Comparison of ENCODE assay signal across 8 cellular contexts in genomic region chr1:225815090-225815489, GRCh38. TPM values are rescaled to one million over a fixed set of nuclear protein-coding genes. Genes with fewer than 3 reads are reported as not detected.
DNase-seq lines count a peak whose midpoint lies in the region; ATAC-seq, FAIRE-seq and TF ChIP-seq lines count a peak whose summit lies in the region.
"Not testable (repeated sequence)": the region's sequence is repeated elsewhere in the genome, so short reads cannot be mapped to it uniquely, and the experiment has no call there.

No MANE protein-coding gene starts in this region.

- not testable (repeated sequence) for TF ChIP-seq CTCF in A549 (IDR thresholded peaks at IDR 0.05); ascending aorta (IDR thresholded peaks at IDR 0.05); esophagus muscularis mucosa (IDR thresholded peaks at IDR 0.05); lower lobe of right lung (IDR thresholded peaks at IDR 0.05); parathyroid adenoma (IDR thresholded peaks at IDR 0.05); stomach (IDR thresholded peaks at IDR 0.05); transverse colon (IDR thresholded peaks at IDR 0.05)

- peak overlapping the region; percentile 93 to 99; a peak in 5 of 6 replicates for H3K27ac ChIP-seq in A549
- peak overlapping the region; percentile 89 to 90 for H3K27ac ChIP-seq in ascending aorta
- peak overlapping the region; percentile 84 to 89 (median 87) for H3K27ac ChIP-seq in esophagus muscularis mucosa (replicated peaks in 1 of 4)
- H3K27ac ChIP-seq in right cardiac atrium (ENCODE audit: low read length) = peak overlapping the region; percentile 94
- H3K27ac ChIP-seq in lower lobe of right lung = peak overlapping the region; percentile 90
- peak overlapping the region; percentile 54 for H3K27ac ChIP-seq in parathyroid adenoma
- peak overlapping the region in 4 of 5 donors; percentile 64 to 96 (median 93) for H3K27ac ChIP-seq in stomach
- peak overlapping the region; percentile 87 to 95 (median 91) for H3K27ac ChIP-seq in transverse colon

- H3K4me3 ChIP-seq in A549; ascending aorta; esophagus muscularis mucosa; right cardiac atrium (ENCODE audit: low read length); lower lobe of right lung; parathyroid adenoma (ENCODE audit: low read depth, low read length); stomach; transverse colon: not testable (repeated sequence)

- DNase-seq in A549 (ENCODE audit: low read depth in 1 of 2, low spot score in 1 of 2); ascending aorta (ENCODE audit: low spot score in 2 of 2); esophagus muscularis mucosa (ENCODE audit: extremely low spot score); right cardiac atrium; lower lobe of right lung; stomach; transverse colon: not testable (repeated sequence)

- not testable (repeated sequence) for H3K9me3 ChIP-seq in A549; ascending aorta; esophagus muscularis mucosa; right cardiac atrium (ENCODE audit: control insufficient read depth, low read length); lower lobe of right lung; parathyroid adenoma (ENCODE audit: control insufficient read depth, low read length); stomach; transverse colon

- not testable (repeated sequence) for TF ChIP-seq RAD21 in A549 (conservative IDR thresholded peaks at IDR 0.05 in 1 of 2, IDR thresholded peaks at IDR 0.05 in 1 of 2)

- H3K27me3 ChIP-seq in ascending aorta; esophagus muscularis mucosa; right cardiac atrium (ENCODE audit: control insufficient read depth, insufficient read depth); lower lobe of right lung (ENCODE audit: low read depth); parathyroid adenoma (ENCODE audit: control insufficient read depth, insufficient read depth, low read length); stomach; transverse colon: not testable (repeated sequence)

- FAIRE-seq in A549 (lab: Jason Lieb, UNC) = not testable (repeated sequence)

- H3K79me2 ChIP-seq in parathyroid adenoma = not testable (repeated sequence)

- CTCF ChIA-PET in A549 (lab: Yijun Ruan, JAX) = interaction anchor here (0.6 to 7.6 kb wide), 5 partner anchors 13 to 337 kb away, joined by 3 to 77 read pairs (median 5); partner anchors contain the start of gene SRP9

- not testable (repeated sequence) for TF ChIP-seq EP300 in A549 (IDR thresholded peaks at IDR 0.05); esophagus muscularis mucosa (IDR thresholded peaks at IDR 0.05); stomach (IDR thresholded peaks at IDR 0.05); transverse colon (IDR thresholded peaks at IDR 0.05; ENCODE audit: low read depth)

- H2AFZ ChIP-seq in parathyroid adenoma = not testable (repeated sequence)

- ATAC-seq in A549, right cardiac atrium, lower lobe of right lung: not testable (repeated sequence)

- POLR2A ChIA-PET in A549 (lab: Yijun Ruan, JAX) = interaction anchor here (1.3 kb wide), 1 partner anchor 29 kb away, joined by 3 read pairs; no protein-coding TSS in a partner anchor

- H3K4me1 ChIP-seq in A549 = peaks cover 85% of the 10 kb centered on the region
- H3K4me1 ChIP-seq in ascending aorta = peaks cover 41 to 67% of the 10 kb centered on the region in 2 donors
- peaks cover 84 to 96% (median 92%) of the 10 kb centered on the region in 4 donors for H3K4me1 ChIP-seq in esophagus muscularis mucosa
- peaks cover 39% of the 10 kb centered on the region for H3K4me1 ChIP-seq in right cardiac atrium (ENCODE audit: control insufficient read depth, insufficient read depth, low read length)
- H3K4me1 ChIP-seq in lower lobe of right lung = peaks cover 91% of the 10 kb centered on the region
- H3K4me1 ChIP-seq in parathyroid adenoma = not testable (repeated sequence)
- H3K4me1 ChIP-seq in stomach = peaks cover 87 to 93% (median 90%) of the 10 kb centered on the region in 4 donors
- peaks cover 56 to 81% (median 71%) of the 10 kb centered on the region in 4 donors for H3K4me1 ChIP-seq in transverse colon

- TF ChIP-seq POLR2A in A549 (IDR thresholded peaks at IDR 0.05; ENCODE audit: low read length); esophagus muscularis mucosa (IDR thresholded peaks at IDR 0.05; ENCODE audit: low read depth); stomach (IDR thresholded peaks at IDR 0.05); transverse colon (IDR thresholded peaks at IDR 0.05): not testable (repeated sequence)

- not testable (repeated sequence) for H3K36me3 ChIP-seq in ascending aorta; esophagus muscularis mucosa; lower lobe of right lung; parathyroid adenoma (ENCODE audit: control insufficient read depth, insufficient read depth, low read length); stomach; transverse colon

- not testable (repeated sequence) for H3K9ac ChIP-seq in parathyroid adenoma

- peak overlapping the region; percentile 84; the same call in 2 of the 3 replicates for H3K4me2 ChIP-seq in A549
- H3K4me2 ChIP-seq in parathyroid adenoma (ENCODE audit: low read length) = not testable (repeated sequence)

- WGBS in A549 (ENCODE audit: missing lambda C conversion rate) = 95% methylated on average over 7 of the region's 7 CpGs
- 81% methylated on average over 7 of the region's 7 CpGs for WGBS in esophagus muscularis mucosa
- WGBS in right cardiac atrium = 91% methylated on average over 7 of the region's 7 CpGs
- WGBS in stomach, 5 donors = 80 to 97% (median 88%) methylated on average over 7 of the region's 7 CpGs
- WGBS in transverse colon (ENCODE audit: low coverage in 1 of 2), 2 donors = 83% methylated on average over 3 to 7 of the region's 7 CpGs

- intact Hi-C loops in ascending aorta (cut with DNase I) = loop anchor here (5.0 kb wide), 2 partner anchors 67 to 118 kb away; partner anchors contain the start of gene TMEM63A
- intact Hi-C loops in esophagus muscularis mucosa (cut with DNase I); right cardiac atrium (cut with DNase I); lower lobe of right lung (cut with DNase I); stomach (cut with DNase I; ENCODE audit: low total_unique reads); transverse colon (cut with DNase I; ENCODE audit: low total_unique reads): not testable (repeated sequence)

- in situ Hi-C loops in transverse colon (cut with MboI; ENCODE audit: low pct_ligation_motif_present in 1 of 4, low pct_unique_long_range_greater_than_20kb in 1 of 4, low sequenced_read_pairs in 3 of 4) = not testable (repeated sequence)

RNA-seq across cellular contexts. Expression of gene EPHX1, which starts 5.2 kb away (rescaled TPM):
- polyA plus RNA-seq in A549 (2011; rRNA removed) (150 and 212 TPM in 2 replicates), A549 (2017; fragmentation: RNase III; extraction: RNeasy Plus Mini Kit Qiagen cat#74134 plus additional on column Dnase treatment) (195 to 279 TPM (median 252 TPM) in 3 replicates), right cardiac atrium (54.0 TPM), stomach (10 to 100 TPM; 19.9 to 69.6 (median 26.1) TPM)
- polyA plus RNA-seq in A549 (2012; cell fraction: cytosol; rRNA removed) = 144 and 155 TPM in 2 replicates
- 129 and 138 TPM in 2 replicates for polyA plus RNA-seq in A549 (2012; cell fraction: nucleus; rRNA removed)
- 117 and 122 TPM in 2 replicates for polyA minus RNA-seq in A549 (2011; rRNA and poly(A)+ RNA removed)
- total RNA-seq in ascending aorta (127 TPM), esophagus muscularis mucosa (100 to 1,000 TPM in 1 of 4 donors, 10 to 100 TPM in 3; 59.0 to 136 (median 85.6) TPM), right cardiac atrium (10 to 100 TPM; 47.3 to 65.0 (median 56.8) TPM), lower lobe of right lung (233 TPM), stomach (10 to 100 TPM; 13.0 to 94.6 (median 42.6) TPM), transverse colon (100 to 1,000 TPM in 1 of 4 donors, 10 to 100 TPM in 3; 56.9 to 114 (median 90.6) TPM)

RNA-seq across cellular contexts. Expression of gene SRP9, which starts 37.5 kb away (rescaled TPM):
- 512 and 629 TPM in 2 replicates for polyA plus RNA-seq in A549 (2011; rRNA removed)
- polyA plus RNA-seq in A549 (2012; cell fraction: cytosol; rRNA removed) = 172 and 189 TPM in 2 replicates
- polyA plus RNA-seq in A549 (2012; cell fraction: nucleus; rRNA removed) = 80.1 and 189 TPM in 2 replicates
- polyA plus RNA-seq in A549 (2017; fragmentation: RNase III; extraction: RNeasy Plus Mini Kit Qiagen cat#74134 plus additional on column Dnase treatment) = 341 to 356 TPM (median 352 TPM) in 3 replicates
- polyA minus RNA-seq in A549 (2011; rRNA and poly(A)+ RNA removed) = 144 and 217 TPM in 2 replicates
- 49.4 TPM for total RNA-seq in ascending aorta
- total RNA-seq in esophagus muscularis mucosa = 100 to 1,000 TPM in 3 of 4 donors, 10 to 100 TPM in 1; 95.1 to 192 (median 164) TPM
- 100 to 1,000 TPM; 193 to 245 (median 219) TPM for total RNA-seq in right cardiac atrium
- polyA plus RNA-seq in right cardiac atrium = 259 TPM
- total RNA-seq in lower lobe of right lung = 166 TPM
- 100 to 1,000 TPM in 4 of 5 donors, 10 to 100 TPM in 1; 68.9 to 269 (median 130) TPM for total RNA-seq in stomach
- polyA plus RNA-seq in stomach = 100 to 1,000 TPM; 169 to 289 (median 267) TPM
- total RNA-seq in transverse colon = 100 to 1,000 TPM in 2 of 4 donors, 10 to 100 TPM in 2; 42.3 to 208 (median 117) TPM
